ENCODE assay signal across 1 cellular context in the genomic region with DNA sequence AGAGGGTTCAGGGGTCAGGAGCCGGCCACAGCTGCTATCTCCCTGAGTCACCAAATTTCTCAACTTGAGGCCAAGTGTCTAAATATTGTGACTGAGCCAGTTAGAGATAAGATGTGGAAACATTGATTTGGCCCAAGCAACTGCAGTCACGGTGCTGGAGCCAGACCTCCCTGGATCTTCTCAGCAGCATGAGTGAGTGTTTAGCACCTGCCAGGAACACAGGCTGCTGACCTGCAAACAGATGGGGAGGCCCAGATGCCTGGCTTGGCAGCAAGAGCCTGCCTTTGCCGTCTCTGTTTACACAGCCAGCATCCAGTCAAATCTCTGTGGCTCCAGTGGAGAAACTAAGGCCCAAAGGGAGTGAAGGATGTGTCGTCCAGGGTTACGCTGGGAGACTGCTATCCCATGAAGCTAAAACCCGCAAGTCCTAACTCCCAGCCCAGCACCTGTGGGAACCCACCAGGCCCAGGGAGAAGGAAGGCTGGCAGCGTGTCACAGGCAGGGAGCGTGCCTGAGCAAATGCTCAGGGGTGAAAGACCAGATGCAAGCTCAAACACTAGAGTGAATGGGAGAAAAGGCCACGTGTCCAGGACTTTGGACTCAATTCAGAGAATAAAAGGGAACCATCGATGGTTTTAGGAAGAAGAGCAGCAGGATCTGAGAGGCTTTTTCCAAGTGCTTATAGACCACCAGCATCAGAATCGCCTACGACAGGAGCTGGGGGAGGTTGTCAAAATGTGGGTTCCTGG.
TF ChIP-seq lines count a peak whose summit lies in the region.

No MANE protein-coding gene starts in this region.

TF ChIP-seq in HepG2, 621 proteins besides CTCF, POLR2A, EP300 and RAD21 (continued from another document and continues in another):
- TF ChIP-seq, protein P1, sequence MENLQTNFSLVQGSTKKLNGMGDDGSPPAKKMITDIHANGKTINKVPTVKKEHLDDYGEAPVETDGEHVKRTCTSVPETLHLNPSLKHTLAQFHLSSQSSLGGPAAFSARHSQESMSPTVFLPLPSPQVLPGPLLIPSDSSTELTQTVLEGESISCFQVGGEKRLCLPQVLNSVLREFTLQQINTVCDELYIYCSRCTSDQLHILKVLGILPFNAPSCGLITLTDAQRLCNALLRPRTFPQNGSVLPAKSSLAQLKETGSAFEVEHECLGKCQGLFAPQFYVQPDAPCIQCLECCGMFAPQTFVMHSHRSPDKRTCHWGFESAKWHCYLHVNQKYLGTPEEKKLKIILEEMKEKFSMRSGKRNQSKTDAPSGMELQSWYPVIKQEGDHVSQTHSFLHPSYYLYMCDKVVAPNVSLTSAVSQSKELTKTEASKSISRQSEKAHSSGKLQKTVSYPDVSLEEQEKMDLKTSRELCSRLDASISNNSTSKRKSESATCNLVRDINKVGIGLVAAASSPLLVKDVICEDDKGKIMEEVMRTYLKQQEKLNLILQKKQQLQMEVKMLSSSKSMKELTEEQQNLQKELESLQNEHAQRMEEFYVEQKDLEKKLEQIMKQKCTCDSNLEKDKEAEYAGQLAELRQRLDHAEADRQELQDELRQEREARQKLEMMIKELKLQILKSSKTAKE (CRISPR knock-in tag; IDR thresholded peaks at IDR 0.05; ENCODE audit: borderline replicate concordance), result peak; percentile 42; the same call in 1 of the 2 replicates
- 0 out of 2 replicates have a peak, but pooled peaks have one; percentile 68 for TF ChIP-seq ZNF335 (CRISPR knock-in tag; IDR thresholded peaks at IDR 0.05)
- TF ChIP-seq, protein P2, sequence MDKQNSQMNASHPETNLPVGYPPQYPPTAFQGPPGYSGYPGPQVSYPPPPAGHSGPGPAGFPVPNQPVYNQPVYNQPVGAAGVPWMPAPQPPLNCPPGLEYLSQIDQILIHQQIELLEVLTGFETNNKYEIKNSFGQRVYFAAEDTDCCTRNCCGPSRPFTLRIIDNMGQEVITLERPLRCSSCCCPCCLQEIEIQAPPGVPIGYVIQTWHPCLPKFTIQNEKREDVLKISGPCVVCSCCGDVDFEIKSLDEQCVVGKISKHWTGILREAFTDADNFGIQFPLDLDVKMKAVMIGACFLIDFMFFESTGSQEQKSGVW (CRISPR knock-in tag; IDR thresholded peaks at IDR 0.05; ENCODE audit: borderline replicate concordance), result no peak
- TF ChIP-seq ARID2 (CRISPR knock-in tag; IDR thresholded peaks at IDR 0.05; ENCODE audit: borderline replicate concordance), result 0 out of 2 replicates have a peak, but pooled peaks have one; percentile 3
- peak; percentile 95 for TF ChIP-seq ZBTB7B (CRISPR knock-in tag; IDR thresholded peaks at IDR 0.05)
- TF ChIP-seq, protein P3, sequence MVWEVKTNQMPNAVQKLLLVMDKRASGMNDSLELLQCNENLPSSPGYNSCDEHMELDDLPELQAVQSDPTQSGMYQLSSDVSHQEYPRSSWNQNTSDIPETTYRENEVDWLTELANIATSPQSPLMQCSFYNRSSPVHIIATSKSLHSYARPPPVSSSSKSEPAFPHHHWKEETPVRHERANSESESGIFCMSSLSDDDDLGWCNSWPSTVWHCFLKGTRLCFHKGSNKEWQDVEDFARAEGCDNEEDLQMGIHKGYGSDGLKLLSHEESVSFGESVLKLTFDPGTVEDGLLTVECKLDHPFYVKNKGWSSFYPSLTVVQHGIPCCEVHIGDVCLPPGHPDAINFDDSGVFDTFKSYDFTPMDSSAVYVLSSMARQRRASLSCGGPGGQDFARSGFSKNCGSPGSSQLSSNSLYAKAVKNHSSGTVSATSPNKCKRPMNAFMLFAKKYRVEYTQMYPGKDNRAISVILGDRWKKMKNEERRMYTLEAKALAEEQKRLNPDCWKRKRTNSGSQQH (CRISPR knock-in tag; IDR thresholded peaks at IDR 0.05; ENCODE audit: low read depth), result peak; percentile 95
- TF ChIP-seq, protein P4, sequence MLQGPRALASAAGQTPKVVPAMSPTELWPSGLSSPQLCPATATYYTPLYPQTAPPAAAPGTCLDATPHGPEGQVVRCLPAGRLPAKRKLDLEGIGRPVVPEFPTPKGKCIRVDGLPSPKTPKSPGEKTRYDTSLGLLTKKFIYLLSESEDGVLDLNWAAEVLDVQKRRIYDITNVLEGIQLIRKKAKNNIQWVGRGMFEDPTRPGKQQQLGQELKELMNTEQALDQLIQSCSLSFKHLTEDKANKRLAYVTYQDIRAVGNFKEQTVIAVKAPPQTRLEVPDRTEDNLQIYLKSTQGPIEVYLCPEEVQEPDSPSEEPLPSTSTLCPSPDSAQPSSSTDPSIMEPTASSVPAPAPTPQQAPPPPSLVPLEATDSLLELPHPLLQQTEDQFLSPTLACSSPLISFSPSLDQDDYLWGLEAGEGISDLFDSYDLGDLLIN (CRISPR knock-in tag; IDR thresholded peaks at IDR 0.05; ENCODE audit: borderline replicate concordance), result peak; percentile 83; the same call in 1 of the 2 replicates
- no peak for TF ChIP-seq NCOA5 (CRISPR knock-in tag; IDR thresholded peaks at IDR 0.05)
- TF ChIP-seq HOXA5 (CRISPR knock-in tag; IDR thresholded peaks at IDR 0.05), result peak; percentile 93; the same call in 1 of the 2 replicates
- TF ChIP-seq ZNF777 (CRISPR knock-in tag; IDR thresholded peaks at IDR 0.05), result peak; percentile 64
- TF ChIP-seq, protein P5, sequence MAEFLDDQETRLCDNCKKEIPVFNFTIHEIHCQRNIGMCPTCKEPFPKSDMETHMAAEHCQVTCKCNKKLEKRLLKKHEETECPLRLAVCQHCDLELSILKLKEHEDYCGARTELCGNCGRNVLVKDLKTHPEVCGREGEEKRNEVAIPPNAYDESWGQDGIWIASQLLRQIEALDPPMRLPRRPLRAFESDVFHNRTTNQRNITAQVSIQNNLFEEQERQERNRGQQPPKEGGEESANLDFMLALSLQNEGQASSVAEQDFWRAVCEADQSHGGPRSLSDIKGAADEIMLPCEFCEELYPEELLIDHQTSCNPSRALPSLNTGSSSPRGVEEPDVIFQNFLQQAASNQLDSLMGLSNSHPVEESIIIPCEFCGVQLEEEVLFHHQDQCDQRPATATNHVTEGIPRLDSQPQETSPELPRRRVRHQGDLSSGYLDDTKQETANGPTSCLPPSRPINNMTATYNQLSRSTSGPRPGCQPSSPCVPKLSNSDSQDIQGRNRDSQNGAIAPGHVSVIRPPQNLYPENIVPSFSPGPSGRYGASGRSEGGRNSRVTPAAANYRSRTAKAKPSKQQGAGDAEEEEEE (CRISPR knock-in tag; IDR thresholded peaks at IDR 0.05; ENCODE audit: borderline replicate concordance), result peak; percentile 93; the same call in 1 of the 2 replicates
- peak; percentile 56 for TF ChIP-seq XRCC5 (optimal IDR thresholded peaks at IDR 0.05; ENCODE audit: low read length)
- peak; percentile 95 for TF ChIP-seq ZNF124 (CRISPR knock-in tag; IDR thresholded peaks at IDR 0.05)
- TF ChIP-seq ZNF749 (CRISPR knock-in tag; IDR thresholded peaks at IDR 0.05; ENCODE audit: borderline replicate concordance), result peak; percentile 66; the same call in 1 of the 2 replicates
- TF ChIP-seq ZNF746 (CRISPR knock-in tag; IDR thresholded peaks at IDR 0.05), result peak; percentile 89
- 0 out of 2 replicates have a peak, but pooled peaks have one; percentile 64 for TF ChIP-seq ZNF557 (CRISPR knock-in tag; IDR thresholded peaks at IDR 0.05)
- peak; percentile 80; the same call in 1 of the 2 replicates for TF ChIP-seq SNAI1 (CRISPR knock-in tag; IDR thresholded peaks at IDR 0.05; ENCODE audit: borderline replicate concordance)
- peak; percentile 95 for TF ChIP-seq ZNF225 (CRISPR knock-in tag; IDR thresholded peaks at IDR 0.05)
- peak; percentile 84 for TF ChIP-seq FOXA3 (CRISPR knock-in tag; IDR thresholded peaks at IDR 0.05)
- peak; percentile 92 for TF ChIP-seq POLR2G (IDR thresholded peaks at IDR 0.05; ENCODE audit: low read depth, low read length)
- peak; percentile 94 for TF ChIP-seq SMAD1 (CRISPR knock-in tag; IDR thresholded peaks at IDR 0.05; ENCODE audit: borderline replicate concordance, low read depth)
- TF ChIP-seq, protein P6, sequence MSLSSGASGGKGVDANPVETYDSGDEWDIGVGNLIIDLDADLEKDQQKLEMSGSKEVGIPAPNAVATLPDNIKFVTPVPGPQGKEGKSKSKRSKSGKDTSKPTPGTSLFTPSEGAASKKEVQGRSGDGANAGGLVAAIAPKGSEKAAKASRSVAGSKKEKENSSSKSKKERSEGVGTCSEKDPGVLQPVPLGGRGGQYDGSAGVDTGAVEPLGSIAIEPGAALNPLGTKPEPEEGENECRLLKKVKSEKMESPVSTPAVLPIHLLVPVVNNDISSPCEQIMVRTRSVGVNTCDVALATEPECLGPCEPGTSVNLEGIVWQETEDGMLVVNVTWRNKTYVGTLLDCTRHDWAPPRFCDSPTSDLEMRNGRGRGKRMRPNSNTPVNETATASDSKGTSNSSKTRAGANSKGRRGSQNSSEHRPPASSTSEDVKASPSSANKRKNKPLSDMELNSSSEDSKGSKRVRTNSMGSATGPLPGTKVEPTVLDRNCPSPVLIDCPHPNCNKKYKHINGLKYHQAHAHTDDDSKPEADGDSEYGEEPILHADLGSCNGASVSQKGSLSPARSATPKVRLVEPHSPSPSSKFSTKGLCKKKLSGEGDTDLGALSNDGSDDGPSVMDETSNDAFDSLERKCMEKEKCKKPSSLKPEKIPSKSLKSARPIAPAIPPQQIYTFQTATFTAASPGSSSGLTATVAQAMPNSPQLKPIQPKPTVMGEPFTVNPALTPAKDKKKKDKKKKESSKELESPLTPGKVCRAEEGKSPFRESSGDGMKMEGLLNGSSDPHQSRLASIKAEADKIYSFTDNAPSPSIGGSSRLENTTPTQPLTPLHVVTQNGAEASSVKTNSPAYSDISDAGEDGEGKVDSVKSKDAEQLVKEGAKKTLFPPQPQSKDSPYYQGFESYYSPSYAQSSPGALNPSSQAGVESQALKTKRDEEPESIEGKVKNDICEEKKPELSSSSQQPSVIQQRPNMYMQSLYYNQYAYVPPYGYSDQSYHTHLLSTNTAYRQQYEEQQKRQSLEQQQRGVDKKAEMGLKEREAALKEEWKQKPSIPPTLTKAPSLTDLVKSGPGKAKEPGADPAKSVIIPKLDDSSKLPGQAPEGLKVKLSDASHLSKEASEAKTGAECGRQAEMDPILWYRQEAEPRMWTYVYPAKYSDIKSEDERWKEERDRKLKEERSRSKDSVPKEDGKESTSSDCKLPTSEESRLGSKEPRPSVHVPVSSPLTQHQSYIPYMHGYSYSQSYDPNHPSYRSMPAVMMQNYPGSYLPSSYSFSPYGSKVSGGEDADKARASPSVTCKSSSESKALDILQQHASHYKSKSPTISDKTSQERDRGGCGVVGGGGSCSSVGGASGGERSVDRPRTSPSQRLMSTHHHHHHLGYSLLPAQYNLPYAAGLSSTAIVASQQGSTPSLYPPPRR (CRISPR knock-in tag; IDR thresholded peaks at IDR 0.05; ENCODE audit: borderline replicate concordance), result peak; percentile 91
- TF ChIP-seq, protein P7, sequence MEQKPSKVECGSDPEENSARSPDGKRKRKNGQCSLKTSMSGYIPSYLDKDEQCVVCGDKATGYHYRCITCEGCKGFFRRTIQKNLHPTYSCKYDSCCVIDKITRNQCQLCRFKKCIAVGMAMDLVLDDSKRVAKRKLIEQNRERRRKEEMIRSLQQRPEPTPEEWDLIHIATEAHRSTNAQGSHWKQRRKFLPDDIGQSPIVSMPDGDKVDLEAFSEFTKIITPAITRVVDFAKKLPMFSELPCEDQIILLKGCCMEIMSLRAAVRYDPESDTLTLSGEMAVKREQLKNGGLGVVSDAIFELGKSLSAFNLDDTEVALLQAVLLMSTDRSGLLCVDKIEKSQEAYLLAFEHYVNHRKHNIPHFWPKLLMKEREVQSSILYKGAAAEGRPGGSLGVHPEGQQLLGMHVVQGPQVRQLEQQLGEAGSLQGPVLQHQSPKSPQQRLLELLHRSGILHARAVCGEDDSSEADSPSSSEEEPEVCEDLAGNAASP (CRISPR knock-in tag; IDR thresholded peaks at IDR 0.05; ENCODE audit: borderline replicate concordance), result peak; percentile 63
- TF ChIP-seq ZNF674 (CRISPR knock-in tag; IDR thresholded peaks at IDR 0.05; ENCODE audit: low read depth), result no peak
- TF ChIP-seq EHMT2 (IDR thresholded peaks at IDR 0.05; ENCODE audit: borderline replicate concordance, low read depth, low read length), result peak; percentile 76
- no peak for TF ChIP-seq MLLT10 (CRISPR knock-in tag; IDR thresholded peaks at IDR 0.05)
- peak; percentile 97 for TF ChIP-seq ZFP36L1 (CRISPR knock-in tag; IDR thresholded peaks at IDR 0.05)
- TF ChIP-seq TGIF2 (CRISPR knock-in tag; IDR thresholded peaks at IDR 0.05), result peak; percentile 33; the same call in 1 of the 2 replicates
- peak; percentile 82 for TF ChIP-seq GATA4 (IDR thresholded peaks at IDR 0.05; ENCODE audit: borderline replicate concordance, low read depth)
- TF ChIP-seq HNRNPK (IDR thresholded peaks at IDR 0.05; ENCODE audit: low read depth, low read length, poor library complexity, severe bottlenecking), result no peak
- no peak for TF ChIP-seq ZFAT (CRISPR knock-in tag; conservative IDR thresholded peaks at IDR 0.05)
- TF ChIP-seq SNAPC2 (CRISPR knock-in tag; IDR thresholded peaks at IDR 0.05), result 0 out of 2 replicates have a peak, but pooled peaks have one; percentile 21
- TF ChIP-seq ZFP62 (CRISPR knock-in tag; IDR thresholded peaks at IDR 0.05), result no peak
- peak; percentile 80 for TF ChIP-seq LCORL (IDR thresholded peaks at IDR 0.05)
- peak; percentile 97 for TF ChIP-seq LCORL (CRISPR knock-in tag; IDR thresholded peaks at IDR 0.05)
- TF ChIP-seq SMC3 (IDR thresholded peaks at IDR 0.05; ENCODE audit: low read length), result peak; percentile 63
- TF ChIP-seq HDAC1 (CRISPR knock-in tag; IDR thresholded peaks at IDR 0.05), result peak; percentile 99
- peak; percentile 87 for TF ChIP-seq CBX5 (CRISPR knock-in tag; IDR thresholded peaks at IDR 0.05; ENCODE audit: borderline replicate concordance)
- TF ChIP-seq, protein P8, sequence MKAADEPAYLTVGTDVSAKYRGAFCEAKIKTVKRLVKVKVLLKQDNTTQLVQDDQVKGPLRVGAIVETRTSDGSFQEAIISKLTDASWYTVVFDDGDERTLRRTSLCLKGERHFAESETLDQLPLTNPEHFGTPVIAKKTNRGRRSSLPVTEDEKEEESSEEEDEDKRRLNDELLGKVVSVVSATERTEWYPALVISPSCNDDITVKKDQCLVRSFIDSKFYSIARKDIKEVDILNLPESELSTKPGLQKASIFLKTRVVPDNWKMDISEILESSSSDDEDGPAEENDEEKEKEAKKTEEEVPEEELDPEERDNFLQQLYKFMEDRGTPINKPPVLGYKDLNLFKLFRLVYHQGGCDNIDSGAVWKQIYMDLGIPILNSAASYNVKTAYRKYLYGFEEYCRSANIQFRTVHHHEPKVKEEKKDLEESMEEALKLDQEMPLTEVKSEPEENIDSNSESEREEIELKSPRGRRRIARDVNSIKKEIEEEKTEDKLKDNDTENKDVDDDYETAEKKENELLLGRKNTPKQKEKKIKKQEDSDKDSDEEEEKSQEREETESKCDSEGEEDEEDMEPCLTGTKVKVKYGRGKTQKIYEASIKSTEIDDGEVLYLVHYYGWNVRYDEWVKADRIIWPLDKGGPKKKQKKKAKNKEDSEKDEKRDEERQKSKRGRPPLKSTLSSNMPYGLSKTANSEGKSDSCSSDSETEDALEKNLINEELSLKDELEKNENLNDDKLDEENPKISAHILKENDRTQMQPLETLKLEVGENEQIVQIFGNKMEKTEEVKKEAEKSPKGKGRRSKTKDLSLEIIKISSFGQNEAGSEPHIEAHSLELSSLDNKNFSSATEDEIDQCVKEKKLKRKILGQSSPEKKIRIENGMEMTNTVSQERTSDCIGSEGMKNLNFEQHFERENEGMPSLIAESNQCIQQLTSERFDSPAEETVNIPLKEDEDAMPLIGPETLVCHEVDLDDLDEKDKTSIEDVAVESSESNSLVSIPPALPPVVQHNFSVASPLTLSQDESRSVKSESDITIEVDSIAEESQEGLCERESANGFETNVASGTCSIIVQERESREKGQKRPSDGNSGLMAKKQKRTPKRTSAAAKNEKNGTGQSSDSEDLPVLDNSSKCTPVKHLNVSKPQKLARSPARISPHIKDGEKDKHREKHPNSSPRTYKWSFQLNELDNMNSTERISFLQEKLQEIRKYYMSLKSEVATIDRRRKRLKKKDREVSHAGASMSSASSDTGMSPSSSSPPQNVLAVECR (CRISPR knock-in tag; IDR thresholded peaks at IDR 0.05; ENCODE audit: borderline replicate concordance), result peak; percentile 86
- TF ChIP-seq CHD4 (IDR thresholded peaks at IDR 0.05; ENCODE audit: borderline replicate concordance, low read length), result peak; percentile 55; the same call in 1 of the 2 replicates
- TF ChIP-seq TBL1XR1 (IDR thresholded peaks at IDR 0.05; ENCODE audit: borderline replicate concordance, low read length, partially characterized antibody), result no peak
- peak; percentile 86 for TF ChIP-seq ARHGAP35 (CRISPR knock-in tag; IDR thresholded peaks at IDR 0.05; ENCODE audit: borderline replicate concordance)
